ENCODE assay signal across 17 cellular contexts in the genomic region with DNA sequence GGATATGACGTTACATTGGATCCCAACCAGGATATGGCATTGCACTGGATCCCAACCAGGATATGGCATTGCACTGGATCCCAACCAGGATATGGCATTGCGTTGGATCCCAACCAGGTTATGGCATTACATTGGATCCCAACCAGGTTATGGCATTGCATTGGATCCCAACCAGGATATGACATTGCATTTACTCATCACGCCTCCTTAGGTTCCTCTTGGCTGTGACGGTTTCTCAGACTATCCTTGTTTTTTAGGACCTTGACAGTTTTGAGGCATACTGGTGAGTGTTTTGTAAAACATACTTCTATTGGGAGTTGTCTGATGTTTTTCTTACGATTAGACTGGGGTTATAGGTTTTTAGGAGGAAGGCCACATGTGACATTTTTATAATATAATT. TPM values are rescaled to one million over a fixed set of nuclear protein-coding genes. Genes with fewer than 3 reads are reported as not detected.
DNase-seq lines count a peak whose midpoint lies in the region; ATAC-seq and TF ChIP-seq lines count a peak whose summit lies in the region.
"Had no signal": no experiment of that assay in that cellular context is flagged by ENCODE, and none has a peak within 500 bp of the region (broad histone marks: within the 10 kb centered on the region; RNA-seq: fewer than 3 reads in every experiment).

No MANE protein-coding gene starts in this region.

- H3K4me2 ChIP-seq in mammary epithelial cell (ENCODE audit: insufficient read depth, low read depth, low read length), result no peak overlapping the region
- peak overlapping the region; percentile 57 for H3K4me2 ChIP-seq in PC-3 (ENCODE audit: low read length)

- H4K20me1 ChIP-seq in mammary epithelial cell (ENCODE audit: insufficient read depth, low read length) (no peaks in the 10 kb centered on the region), PC-3 (ENCODE audit: low read length) (no peaks in the 10 kb centered on the region)

- no peaks in the 10 kb centered on the region for H3K9me2 ChIP-seq in PC-3 (replicated peaks; ENCODE audit: low read length)

- no TSS peak for BruUV-seq in MCF 10A (replicated peaks; lab: Mats Ljungman, UMichigan)
- no TSS peak for BruUV-seq in mammary epithelial cell (replicated peaks; lab: Mats Ljungman, UMichigan)
- BruUV-seq in PC-3 (replicated peaks; lab: Mats Ljungman, UMichigan), result no TSS peak

- POLR2A ChIA-PET in MCF 10A (lab: Yijun Ruan, JAX) (no interaction called here), PC-3 (lab: Charles Lee; ENCODE audit: unreplicated experiment) (no interaction called here)

- dilution Hi-C loops in mammary epithelial cell (cut with HindIII; ENCODE audit: low sequenced_read_pairs), result no loop called here

- H3K4me1 ChIP-seq in mammary epithelial cell (ENCODE audit: insufficient read depth, low read length), result peaks cover 5% of the 10 kb centered on the region
- H3K4me1 ChIP-seq in PC-3 (ENCODE audit: insufficient read depth, low read length), result peaks cover 14% of the 10 kb centered on the region
- H3K4me1 ChIP-seq in gastroesophageal sphincter, result peaks cover 0 to 9% (median 4%) of the 10 kb centered on the region in 3 donors

- H3K4me1 Mint-ChIP-seq in MCF 10A (ENCODE audit: insufficient read depth, unreplicated experiment) (peaks cover 5% of the 10 kb centered on the region), HFFc6 (ENCODE audit: low read depth) (peaks cover 8% of the 10 kb centered on the region; the same call in 1 of the 2 replicates)
- peaks cover 11% of the 10 kb centered on the region for H3K4me1 Mint-ChIP-seq in activated naive CD4-positive, alpha-beta T cell treated with anti-CD3 and anti-CD28 coated beads, Interleukin-2, amount 10 ng/mL, durations not matched to agents 7 days and 5 days

- no peaks in the 10 kb centered on the region for H3K27me3 Mint-ChIP-seq in MCF 10A (ENCODE audit: insufficient read depth, unreplicated experiment)
- peaks cover 8% of the 10 kb centered on the region for H3K27me3 Mint-ChIP-seq in HFFc6 (ENCODE audit: insufficient read depth)
- peaks cover 30% of the 10 kb centered on the region for H3K27me3 Mint-ChIP-seq in activated naive CD4-positive, alpha-beta T cell treated with anti-CD3 and anti-CD28 coated beads, Interleukin-2, amount 10 ng/mL, durations not matched to agents 7 days and 5 days

- no peaks in the 10 kb centered on the region for H3K9me3 Mint-ChIP-seq in MCF 10A (ENCODE audit: unreplicated experiment)
- H3K9me3 Mint-ChIP-seq in HFFc6, result no peaks in the 10 kb centered on the region
- H3K9me3 Mint-ChIP-seq in activated naive CD4-positive, alpha-beta T cell treated with anti-CD3 and anti-CD28 coated beads, Interleukin-2, amount 10 ng/mL, durations not matched to agents 7 days and 5 days, result no peaks in the 10 kb centered on the region
- H3K9me3 Mint-ChIP-seq: CD14-positive monocyte; CD8-positive, alpha-beta T cell had no signal

- ATAC-seq in PC-3 (peak; percentile 72), GM18873 (IDR thresholded peaks at IDR 0.05; ENCODE audit: low FRiP score, unreplicated experiment) (no peak), gastroesophageal sphincter (no peak)
- ATAC-seq: CD8-positive, alpha-beta T cell; HCT116 had no signal

- DNase-seq in MCF 10A (ENCODE audit: unreplicated experiment) (peak; percentile 56), mammary epithelial cell (no peak), PC-3 (peak; percentile 86), epithelial cell of esophagus (ENCODE audit: low read depth) (peak; percentile 34), HFFc6 (no peak)
- no peak for DNase-seq in activated naive CD4-positive, alpha-beta T cell treated with anti-CD3 and anti-CD28 coated beads, Interleukin-2, amount 10 ng/mL, durations not matched to agents 7 days and 5 days
- DNase-seq: CD8-positive, alpha-beta T cell; COR-L47; DMS153; DMS79 treated with DMSO at 0.1 percent for 48 hours; EL; GF-D8 had no signal

- H3F3A ChIP-seq in PC-3 (ENCODE audit: low read length, unreplicated experiment), result no peaks in the 10 kb centered on the region

- H3K9me3 ChIP-seq in mammary epithelial cell (replicated peaks; ENCODE audit: insufficient read depth, low read length) (no peaks in the 10 kb centered on the region), PC-3 (ENCODE audit: low read length) (no peaks in the 10 kb centered on the region), gastroesophageal sphincter (no peaks in the 10 kb centered on the region)

- H3K36me3 Mint-ChIP-seq in MCF 10A (ENCODE audit: insufficient read depth, unreplicated experiment), result no peaks in the 10 kb centered on the region
- no peaks in the 10 kb centered on the region for H3K36me3 Mint-ChIP-seq in HFFc6 (ENCODE audit: low read depth)
- no peaks in the 10 kb centered on the region for H3K36me3 Mint-ChIP-seq in activated naive CD4-positive, alpha-beta T cell treated with anti-CD3 and anti-CD28 coated beads, Interleukin-2, amount 10 ng/mL, durations not matched to agents 7 days and 5 days
- H3K36me3 Mint-ChIP-seq: CD8-positive, alpha-beta T cell had no signal

- no peaks in the 10 kb centered on the region for H3K79me2 ChIP-seq in mammary epithelial cell (ENCODE audit: insufficient read depth, low read length)
- no peaks in the 10 kb centered on the region for H3K79me2 ChIP-seq in PC-3 (ENCODE audit: low read length)

- H3K27me3 ChIP-seq in mammary epithelial cell (ENCODE audit: insufficient read depth, low read length) (no peaks in the 10 kb centered on the region), PC-3 (ENCODE audit: low read length) (no peaks in the 10 kb centered on the region), gastroesophageal sphincter (no peaks in the 10 kb centered on the region)

- no peak overlapping the region for H2AFZ ChIP-seq in mammary epithelial cell (ENCODE audit: low read depth, low read length)
- no peak overlapping the region for H2AFZ ChIP-seq in PC-3 (ENCODE audit: low read length)

- intact Hi-C loops in MCF 10A (cut with micrococcal nuclease) (no loop called here), mammary epithelial cell (cut with micrococcal nuclease) (no loop called here), PC-3 (cut with micrococcal nuclease) (loop anchor here (1.0 kb wide), 1 partner anchor 14 kb away; no protein-coding TSS in a partner anchor)

- TF ChIP-seq CTCF in MCF 10A (IDR thresholded peaks at IDR 0.05; ENCODE audit: unreplicated experiment) (no peak), mammary epithelial cell (conservative IDR thresholded peaks at IDR 0.05 in 1 of 2, IDR thresholded peaks at IDR 0.05 in 1 of 2; ENCODE audit: extremely low read depth in 1 of 2, insufficient read depth in 1 of 2, low read depth in 1 of 2, low read length in 2 of 2) (no peak), PC-3 (conservative IDR thresholded peaks at IDR 0.05; ENCODE audit: low read depth, low read length) (no peak), epithelial cell of esophagus (IDR thresholded peaks at IDR 0.05; ENCODE audit: insufficient read depth, low read depth, low read length, missing control alignments) (no peak), HFFc6 (IDR thresholded peaks at IDR 0.05) (no peak), gastroesophageal sphincter (IDR thresholded peaks at IDR 0.05) (no peak)

- in situ Hi-C loops in mammary epithelial cell (cut with MboI; ENCODE audit: low sequenced_read_pairs in 2 of 2), result no loop called here

- H3K9ac ChIP-seq in mammary epithelial cell (ENCODE audit: insufficient read depth, low read length) (no peak overlapping the region), PC-3 (ENCODE audit: low read length) (no peak overlapping the region; the same call in 1 of the 2 replicates)

- TF ChIP-seq POLR2A in gastroesophageal sphincter (IDR thresholded peaks at IDR 0.05), result no peak

- H3K4me3 Mint-ChIP-seq in MCF 10A (ENCODE audit: unreplicated experiment), result no peak overlapping the region
- H3K4me3 Mint-ChIP-seq in HFFc6, result no peak overlapping the region
- H3K4me3 Mint-ChIP-seq in activated naive CD4-positive, alpha-beta T cell treated with anti-CD3 and anti-CD28 coated beads, Interleukin-2, amount 10 ng/mL, durations not matched to agents 7 days and 5 days, result no peak overlapping the region
- H3K4me3 Mint-ChIP-seq: CD14-positive monocyte; CD8-positive, alpha-beta T cell had no signal

- CTCF ChIA-PET in MCF 10A (lab: Yijun Ruan, JAX) (no interaction called here), mammary epithelial cell (lab: Charles Lee; ENCODE audit: low non-redundant PET) (no interaction called here), PC-3 (lab: Charles Lee) (no interaction called here)
- CTCF ChIA-PET in activated naive CD4-positive, alpha-beta T cell treated with anti-CD3 and anti-CD28 coated beads, Interleukin-2, amount 10 ng/mL, durations not matched to agents 7 days and 5 days (lab: Charles Lee), result no interaction called here

- H3K27ac ChIP-seq in mammary epithelial cell (ENCODE audit: insufficient read depth, low read depth, low read length), result no peak overlapping the region
- peak overlapping the region; percentile 76 for H3K27ac ChIP-seq in PC-3 (ENCODE audit: low read length)
- H3K27ac ChIP-seq in gastroesophageal sphincter, result no peak overlapping the region
- H3K27ac ChIP-seq: 22Rv1 had no signal

- 49% methylated on average over 5 of the region's 5 CpGs for WGBS in mammary epithelial cell (ENCODE audit: low coverage, missing lambda C conversion rate)
- 84 to 93% methylated on average over 3 to 4 of the region's 5 CpGs for WGBS in gastroesophageal sphincter (ENCODE audit: low coverage in 1 of 2), 2 donors

- H3K27ac Mint-ChIP-seq in MCF 10A (ENCODE audit: low read depth, unreplicated experiment) (no peak overlapping the region), HFFc6 (no peak overlapping the region)
- no peak overlapping the region for H3K27ac Mint-ChIP-seq in activated naive CD4-positive, alpha-beta T cell treated with anti-CD3 and anti-CD28 coated beads, Interleukin-2, amount 10 ng/mL, durations not matched to agents 7 days and 5 days
- H3K27ac Mint-ChIP-seq: CD8-positive, alpha-beta T cell had no signal

- H3K36me3 ChIP-seq in mammary epithelial cell (ENCODE audit: insufficient read depth, low read length) (no peaks in the 10 kb centered on the region), PC-3 (ENCODE audit: low read depth, low read length) (no peaks in the 10 kb centered on the region), gastroesophageal sphincter (no peaks in the 10 kb centered on the region)

- no peak for TF ChIP-seq EP300 in gastroesophageal sphincter (IDR thresholded peaks at IDR 0.05)

- H3K4me3 ChIP-seq in mammary epithelial cell (replicated peaks in 1 of 3; ENCODE audit: insufficient read depth in 1 of 3, low read depth in 2 of 3, low read length in 3 of 3) (no peak overlapping the region), PC-3 (ENCODE audit: low read length) (no peak overlapping the region), epithelial cell of esophagus (ENCODE audit: low read length) (no peak overlapping the region), gastroesophageal sphincter (no peak overlapping the region)

RNA-seq across cellular contexts. Expression of a gene that starts 5.4 kb away (rescaled TPM):
- total RNA-seq in MCF 10A (2022) (99.5 and 105 TPM in 2 replicates), mammary epithelial cell (100 to 1,000 TPM in 1 of 2 donors, 10 to 100 TPM in 1; 28.9 to 126 TPM), PC-3 (2014; rRNA removed) (20.0 and 22.9 TPM in 2 replicates), gastroesophageal sphincter (10 to 100 TPM; 48.5 to 98.8 (median 55.3) TPM)
- 27.6 TPM for polyA plus RNA-seq in mammary epithelial cell
- polyA minus RNA-seq in mammary epithelial cell, result 45.5 TPM
- 10 to 100 TPM; 21.7 to 24.0 (median 22.9) TPM for total RNA-seq in HFFc6 (2021; fragmentation: NEBNext Ultra II Directional; extraction: Animal tissue kit (Norgen Biotek cat#: 25700))

Comparison
In these comparisons a context has a peak if more than half of its experiments do, and no peak if none do; other contexts are left out.
1. DNase-seq: peak in MCF 10A (single experiment), PC-3 (single experiment) and epithelial cell of esophagus (single experiment); none in mammary epithelial cell (single experiment), HFFc6 (single experiment) and activated naive CD4-positive, alpha-beta T cell treated with anti-CD3 and anti-CD28 coated beads, Interleukin-2, amount 10 ng/mL, durations not matched to agents 7 days and 5 days (single experiment).